ENCODE assay signal across 20 cellular contexts in the genomic region with DNA sequence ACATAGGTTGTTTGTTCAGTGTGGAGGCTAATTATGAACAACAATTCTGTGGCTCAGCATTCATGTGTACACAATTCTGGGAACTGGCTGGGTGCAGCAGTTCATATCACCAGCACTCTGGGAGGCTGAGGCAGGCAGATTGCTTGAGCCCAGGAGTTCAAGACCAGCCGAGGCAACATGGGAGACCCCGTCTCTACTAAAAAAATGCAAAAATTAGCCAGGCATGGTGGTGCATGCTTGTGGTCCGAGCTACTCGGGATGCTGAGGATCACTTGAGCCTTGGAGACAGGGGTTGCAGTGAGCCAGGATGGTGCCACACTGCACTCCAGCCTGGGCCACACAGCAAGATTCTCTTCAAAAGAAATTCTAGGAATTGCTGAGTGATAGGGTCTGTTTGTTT. TPM values are rescaled to one million over a fixed set of nuclear protein-coding genes. Genes with fewer than 3 reads are reported as not detected.
"Had no signal": no experiment of that assay in that cellular context is flagged by ENCODE, and none has a peak within 500 bp of the region (broad histone marks: within the 10 kb centered on the region; RNA-seq: fewer than 3 reads in every experiment).

No MANE protein-coding gene starts in this region.

- H3K4me3 ChIP-seq: coronary artery, esophagus squamous epithelium, gastroesophageal sphincter, left ventricle myocardium inferior, lower lobe of right lung, smooth muscle cell, testis, tibial nerve had no signal

- H3K4me2 ChIP-seq: smooth muscle cell had no signal

- FAIRE-seq: keratinocyte had no signal

- H3K36me3 ChIP-seq: esophagus squamous epithelium, gastroesophageal sphincter, left ventricle myocardium inferior, lower lobe of right lung, tibial nerve had no signal

- H3K4me1 ChIP-seq: lower lobe of right lung, testis had no signal

- DNase-seq: effector memory CD4-positive, alpha-beta T cell; esophagus squamous epithelium; foreskin fibroblast; glutamatergic neuron; left ventricle myocardium inferior; lower lobe of right lung; natural killer cell; posterior cingulate gyrus; right cardiac atrium; stimulated activated CD4-positive, alpha-beta T cell treated with anti-CD3 and anti-CD28 coated beads, Interleukin-4, amount 100 ng/mL, for 1 hour; stimulated activated CD8-positive, alpha-beta memory T cell treated with anti-CD3 and anti-CD28 coated beads, Interleukin-4, amount 100 ng/mL, for 48 hours; stimulated activated naive CD8-positive, alpha-beta T cell treated with anti-CD3 and anti-CD28 coated beads, Interleukin-15, Interleukin-2, amounts not matched to agents 100 U/mL and 50 U/mL, for 24 hours; testis had no signal

- H3K9me3 ChIP-seq: esophagus squamous epithelium, gastroesophageal sphincter, left ventricle myocardium inferior, lower lobe of right lung, testis had no signal

- H3K27me3 ChIP-seq: testis had no signal

- H3K27ac ChIP-seq: coronary artery, epithelial cell of prostate, esophagus squamous epithelium, gastroesophageal sphincter, left ventricle myocardium inferior, lower lobe of right lung, testis, tibial nerve had no signal

RNA-seq across cellular contexts. Expression of a gene that starts 4.5 kb away (rescaled TPM):
- total RNA-seq: lower lobe of right lung, natural killer cell, osteocyte had no signal
